ENCODE assay signal across 10 cellular contexts in genomic region chr5:114447084-114447773, GRCh38.
DNase-seq lines count a peak whose midpoint lies in the region; ATAC-seq and TF ChIP-seq lines count a peak whose summit lies in the region.
"Had no signal": no experiment of that assay in that cellular context is flagged by ENCODE, and none has a peak within 500 bp of the region (broad histone marks: within the 10 kb centered on the region; RNA-seq: fewer than 3 reads in every experiment).

No MANE protein-coding gene starts in this region.

- DNase-seq in BJ (ENCODE audit: low read depth) = no peak
- DNase-seq in NCI-H526 (lab: John Stamatoyannopoulos, UW) = peak; percentile 43 to 45
- peak; percentile 2 for DNase-seq in fibroblast of mammary gland (ENCODE audit: low read depth)
- no peak for DNase-seq in coronary artery (ENCODE audit: low spot score)
- DNase-seq in HuH-7 (ENCODE audit: low spot score) = no peak
- no peak for DNase-seq in T-helper 2 cell
- DNase-seq in GF-D8 (lab: John Stamatoyannopoulos, UW) = no peak

- H3K36me3 ChIP-seq in BJ (ENCODE audit: control insufficient read depth, insufficient read depth, low read length) = no peaks in the 10 kb centered on the region

- H3K4me3 ChIP-seq in BJ (ENCODE audit: low read depth, low read length) = no peak overlapping the region
- no peak overlapping the region for H3K4me3 ChIP-seq in fibroblast of mammary gland (ENCODE audit: control insufficient read depth, low read depth, low read length)
- no peak overlapping the region for H3K4me3 ChIP-seq in coronary artery
- H3K4me3 ChIP-seq: K562, skin epidermis had no signal

- no peaks in the 10 kb centered on the region for H3K27me3 ChIP-seq in BJ (ENCODE audit: control insufficient read depth, insufficient read depth, low read length)

- TF ChIP-seq CTCF in BJ (IDR thresholded peaks at IDR 0.05; ENCODE audit: insufficient read depth, low read depth, low read length) (peak; percentile 39), fibroblast of mammary gland (conservative IDR thresholded peaks at IDR 0.05; ENCODE audit: control insufficient read depth, insufficient read depth, low read depth, low read length) (peak; percentile 15), coronary artery (IDR thresholded peaks at IDR 0.05) (no peak)

- peak; percentile 38 for ATAC-seq in GM19372 (IDR thresholded peaks at IDR 0.05; ENCODE audit: low read depth, unreplicated experiment)
- ATAC-seq: K562 had no signal

- H3K27ac ChIP-seq in coronary artery = no peak overlapping the region
- H3K27ac ChIP-seq: skin epidermis had no signal

- POLR2A ChIA-PET in BJ (lab: Charles Lee) = no interaction called here

- CTCF ChIA-PET in BJ (lab: Yijun Ruan, JAX) = interaction anchor here (0.6 to 6.9 kb wide), 17 partner anchors 9 to 768 kb away, joined by 3 to 104 read pairs (median 4); partner anchors contain the start of gene KCNN2

Comparison
In these comparisons a context has a peak if more than half of its experiments do, and no peak if none do; other contexts are left out.
1. DNase-seq: peak in NCI-H526 (2 of 2) and fibroblast of mammary gland (single experiment); none in BJ (single experiment), coronary artery (single experiment), HuH-7 (single experiment), T-helper 2 cell (0 of 5) and GF-D8 (single experiment).